9 cellular contexts compared by ENCODE assay signal in genomic region chr6:93418448-93419303, GRCh38. TPM values are rescaled to one million over a fixed set of nuclear protein-coding genes. Genes with fewer than 3 reads are reported as not detected.
DNase-seq lines count a peak whose midpoint lies in the region; ATAC-seq, FAIRE-seq and TF ChIP-seq lines count a peak whose summit lies in the region.
"Had no signal": no experiment of that assay in that cellular context is flagged by ENCODE, and none has a peak within 500 bp of the region (broad histone marks: within the 10 kb centered on the region; RNA-seq: fewer than 3 reads in every experiment).

No MANE protein-coding gene starts in this region.

- H3K4me3 Mint-ChIP-seq in MCF 10A (ENCODE audit: unreplicated experiment): no peak overlapping the region

- peak overlapping the region; percentile 43 to 70 (median 54) for H3K4me3 ChIP-seq in breast epithelium
- H3K4me3 ChIP-seq in brain microvascular endothelial cell (ENCODE audit: low read depth, low read length): peak overlapping the region; percentile 61
- H3K4me3 ChIP-seq in keratinocyte (ENCODE audit: control insufficient read depth in 2 of 3, extremely low read depth in 1 of 3, insufficient read depth in 2 of 3, low read depth in 1 of 3, low read length in 3 of 3): peak overlapping the region in 2 of 3 experiments; percentile 38 to 57
- H3K4me3 ChIP-seq in skeletal muscle satellite cell (ENCODE audit: low read length): peak overlapping the region; percentile 66

- H3K36me3 ChIP-seq in breast epithelium: no peaks in the 10 kb centered on the region
- H3K36me3 ChIP-seq in brain microvascular endothelial cell (replicated peaks): no peaks in the 10 kb centered on the region
- no peaks in the 10 kb centered on the region for H3K36me3 ChIP-seq in keratinocyte (ENCODE audit: control insufficient read depth in 2 of 2, extremely low read depth in 1 of 2, insufficient read depth in 2 of 2, low read length in 2 of 2)
- no peaks in the 10 kb centered on the region for H3K36me3 ChIP-seq in skeletal muscle satellite cell (ENCODE audit: insufficient read depth, low read length)

- H3K79me2 ChIP-seq in keratinocyte (ENCODE audit: control insufficient read depth, insufficient read depth, low read length): no peaks in the 10 kb centered on the region

- no peaks in the 10 kb centered on the region for H3K36me3 Mint-ChIP-seq in MCF 10A (ENCODE audit: insufficient read depth, unreplicated experiment)

- POLR2A ChIA-PET in MCF 10A (lab: Yijun Ruan, JAX): no interaction called here

- peaks cover 0 to 8% of the 10 kb centered on the region in 2 donors for H3K4me1 ChIP-seq in breast epithelium
- peaks cover 7% of the 10 kb centered on the region for H3K4me1 ChIP-seq in keratinocyte (ENCODE audit: control insufficient read depth, extremely low read depth, insufficient read depth, low read length)
- peaks cover 25% of the 10 kb centered on the region for H3K4me1 ChIP-seq in skeletal muscle satellite cell (ENCODE audit: control insufficient read depth, insufficient read depth, low read length)

- peak overlapping the region; percentile 85 for H3K4me2 ChIP-seq in keratinocyte (ENCODE audit: control insufficient read depth, extremely low read depth, insufficient read depth, low read depth, low read length)
- H3K4me2 ChIP-seq in skeletal muscle satellite cell (ENCODE audit: low read length): peak overlapping the region; percentile 81

- intact Hi-C loops in breast epithelium (cut with DNase I; ENCODE audit: low total_unique reads) (no loop called here), MCF 10A (cut with micrococcal nuclease) (no loop called here)

- H4K20me1 ChIP-seq in keratinocyte (ENCODE audit: control insufficient read depth, extremely low read depth, insufficient read depth, low read length): no peaks in the 10 kb centered on the region

- H3K4me1 Mint-ChIP-seq in MCF 10A (ENCODE audit: insufficient read depth, unreplicated experiment): no peaks in the 10 kb centered on the region

- FAIRE-seq in keratinocyte (lab: Jason Lieb, UNC): no peak
- FAIRE-seq: GM18507 had no signal

- no peaks in the 10 kb centered on the region for H3K9me1 ChIP-seq in keratinocyte (ENCODE audit: control insufficient read depth, extremely low read depth, insufficient read depth, low read length)

- in situ Hi-C loops in brain microvascular endothelial cell (cut with HindIII; ENCODE audit: low pct_ligation_motif_present, low sequenced_read_pairs): no loop called here

- H3K27ac ChIP-seq in breast epithelium (no peak overlapping the region), brain microvascular endothelial cell (no peak overlapping the region), keratinocyte (ENCODE audit: control insufficient read depth, insufficient read depth, low read length) (no peak overlapping the region)

- TF ChIP-seq CTCF in breast epithelium (IDR thresholded peaks at IDR 0.05) (no peak), MCF 10A (IDR thresholded peaks at IDR 0.05; ENCODE audit: unreplicated experiment) (no peak), brain microvascular endothelial cell (IDR thresholded peaks at IDR 0.05; ENCODE audit: low read depth, low read length, missing control alignments) (peak; percentile 20), keratinocyte (optimal IDR thresholded peaks at IDR 0.05 in 1 of 3, IDR thresholded peaks at IDR 0.05 in 1 of 3, conservative IDR thresholded peaks at IDR 0.05 in 1 of 3; ENCODE audit: extremely low read depth in 1 of 3, insufficient read depth in 2 of 3, low read length in 3 of 3) (no peak)

- ATAC-seq in GM21381 (IDR thresholded peaks at IDR 0.05; ENCODE audit: unreplicated experiment): no peak
- ATAC-seq in HG03442 (IDR thresholded peaks at IDR 0.05; ENCODE audit: unreplicated experiment): no peak

- no TSS peak for BruUV-seq in MCF 10A (replicated peaks; lab: Mats Ljungman, UMichigan)

- H3K27me3 ChIP-seq in breast epithelium (peaks cover 3 to 77% of the 10 kb centered on the region in 2 donors), brain microvascular endothelial cell (replicated peaks) (peaks cover 2% of the 10 kb centered on the region), keratinocyte (ENCODE audit: control insufficient read depth, extremely low read depth, insufficient read depth, low read length) (peaks cover 49% of the 10 kb centered on the region), skeletal muscle satellite cell (ENCODE audit: control insufficient read depth, insufficient read depth, low read length) (peaks cover 60% of the 10 kb centered on the region)

- H3K9me3 Mint-ChIP-seq in MCF 10A (ENCODE audit: unreplicated experiment): no peaks in the 10 kb centered on the region

- dilution Hi-C loops in keratinocyte (cut with MboI; ENCODE audit: extremely low pct_ligation_motif_present, low sequenced_read_pairs): no loop called here

- TF ChIP-seq POLR2A in breast epithelium (IDR thresholded peaks at IDR 0.05): no peak

- H3K9ac ChIP-seq in keratinocyte (ENCODE audit: control insufficient read depth, extremely low read depth, insufficient read depth, low read length) (no peak overlapping the region), skeletal muscle satellite cell (ENCODE audit: low read depth, low read length) (peak overlapping the region; percentile 8)

- H3K27me3 Mint-ChIP-seq in MCF 10A (ENCODE audit: insufficient read depth, unreplicated experiment): peaks cover 64% of the 10 kb centered on the region

- DNase-seq in breast epithelium (ENCODE audit: low spot score in 2 of 2) (peak in 1 of 2 donors; percentile 52), MCF 10A (ENCODE audit: unreplicated experiment) (no peak), NCI-H2227 (lab: John Stamatoyannopoulos, UW; ENCODE audit: unreplicated experiment) (peak; percentile 66), brain microvascular endothelial cell (peak; percentile 18), keratinocyte (ENCODE audit: low read depth, low spot score) (no peak)

- H3K9me3 ChIP-seq in breast epithelium (no peaks in the 10 kb centered on the region), keratinocyte (ENCODE audit: control insufficient read depth, low read depth, low read length) (no peaks in the 10 kb centered on the region), skeletal muscle satellite cell (replicated peaks; ENCODE audit: low read length) (no peaks in the 10 kb centered on the region)

- H2AFZ ChIP-seq in keratinocyte (ENCODE audit: control insufficient read depth, low read length): peak overlapping the region; percentile 10

- H3K27ac Mint-ChIP-seq in MCF 10A (ENCODE audit: low read depth, unreplicated experiment): no peak overlapping the region

- CTCF ChIA-PET in MCF 10A (lab: Yijun Ruan, JAX): no interaction called here

RNA-seq across cellular contexts. Expression of gene EPHA7, which starts 0.7 kb away (rescaled TPM):
- 1 to 10 TPM in 1 of 3 donors, under 1 TPM in 2; 0.66 to 1.8 (median 0.80) TPM for total RNA-seq in breast epithelium
- not detected in 2 replicates for total RNA-seq in MCF 10A (2022)
- polyA plus RNA-seq in keratinocyte: not detected in 3 replicates
- not detected for polyA plus RNA-seq in keratinocyte (2011; ENCODE audit: low read depth)
- not detected in 2 replicates for polyA plus RNA-seq in keratinocyte (2011; cell fraction: cytosol; rRNA removed)
- not detected in 2 replicates for polyA plus RNA-seq in keratinocyte (2011; cell fraction: nucleus; rRNA removed)
- not detected in 2 replicates for polyA plus RNA-seq in keratinocyte (2012; ENCODE audit: low replicate concordance)
- not detected in 3 replicates for polyA minus RNA-seq in keratinocyte
- polyA minus RNA-seq in keratinocyte (2011; cell fraction: cytosol; rRNA and poly(A)+ RNA removed): not detected
- not detected in 2 replicates for polyA minus RNA-seq in keratinocyte (2011; cell fraction: nucleus; rRNA and poly(A)+ RNA removed)
- 7.4 and 12.9 TPM in 2 replicates for total RNA-seq in skeletal muscle satellite cell (2012; rRNA removed)

Comparison
In these comparisons a context has a peak if more than half of its experiments do, and no peak if none do; other contexts are left out.
1. DNase-seq: peak in NCI-H2227 (single experiment) and brain microvascular endothelial cell (single experiment); none in MCF 10A (single experiment) and keratinocyte (single experiment).
2. Peak in every context shown above with its lines, with median percentiles within 50 percentile points of each other: H3K4me3 ChIP-seq.